4 cellular contexts compared by ENCODE assay signal in the genomic region with DNA sequence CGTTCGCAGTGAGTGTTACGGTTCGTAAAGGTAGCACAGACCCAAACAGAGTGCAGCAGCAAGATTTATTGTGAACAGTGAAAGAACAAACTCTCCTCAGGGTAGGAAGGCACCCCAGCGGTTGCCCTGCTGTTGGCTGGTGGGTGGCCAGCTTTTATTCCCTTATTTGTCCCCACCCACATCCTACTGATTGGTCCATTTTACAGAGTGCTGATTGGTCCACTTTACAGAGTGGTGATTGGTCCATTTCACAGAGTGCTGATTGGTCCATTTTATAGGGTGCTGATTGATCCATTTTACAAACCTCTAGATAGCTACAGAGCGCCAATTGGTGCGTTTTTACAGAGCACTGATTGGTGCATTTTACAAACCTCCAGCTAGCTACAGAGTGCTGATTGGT. TPM values are rescaled to one million over a fixed set of nuclear protein-coding genes. Genes with fewer than 3 reads are reported as not detected.
DNase-seq lines count a peak whose midpoint lies in the region; ATAC-seq, FAIRE-seq and TF ChIP-seq lines count a peak whose summit lies in the region.
"Not testable (repeated sequence)": the region's sequence is repeated elsewhere in the genome, so short reads cannot be mapped to it uniquely, and the experiment has no call there.

No MANE protein-coding gene starts in this region.

- not testable (repeated sequence) for H3K79me1 ChIP-seq in neuronal stem cell (ENCODE audit: low read depth, low read length)

- peak; percentile 48 for FAIRE-seq in H54 (lab: Jason Lieb, UNC)
- not testable (repeated sequence) for FAIRE-seq in K562 (lab: Jason Lieb, UNC)

- H3K9me3 ChIP-seq in K562 (replicated peaks; ENCODE audit: control insufficient read depth, insufficient read depth, low read depth, low read length); neuronal stem cell (replicated peaks in 1 of 2; ENCODE audit: control insufficient read depth in 2 of 2, insufficient read depth in 1 of 2, low read depth in 1 of 2, low read length in 2 of 2); testis: not testable (repeated sequence)

- intact Hi-C loops in K562 (cut with micrococcal nuclease); testis (cut with DNase I; ENCODE audit: low total_unique reads): not testable (repeated sequence)

- not testable (repeated sequence) for H3K23ac ChIP-seq in neuronal stem cell (ENCODE audit: low read depth, low read length, poor library complexity)

- not testable (repeated sequence) for H4K20me1 ChIP-seq in K562 (replicated peaks; ENCODE audit: control insufficient read depth, insufficient read depth, low read length)

- H3K27ac ChIP-seq in K562 (ENCODE audit: extremely low read depth, low read depth, low read length); neuronal stem cell (replicated peaks; ENCODE audit: low read length); testis: not testable (repeated sequence)

- not testable (repeated sequence) for H4K91ac ChIP-seq in neuronal stem cell (ENCODE audit: low read depth, low read length, poor library complexity)

- H3K79me2 ChIP-seq in K562 (ENCODE audit: control insufficient read depth, insufficient read depth, low read length), result not testable (repeated sequence)

- not testable (repeated sequence) for BruUV-seq in K562 (replicated peaks; lab: Mats Ljungman, UMichigan)

- not testable (repeated sequence) for TF ChIP-seq RAD21 in K562 (CRISPR knock-in tag; conservative IDR thresholded peaks at IDR 0.05 in 1 of 2, IDR thresholded peaks at IDR 0.05 in 1 of 2)

- CTCF ChIA-PET in K562 (lab: Yijun Ruan, JAX; ENCODE audit: low intra/inter-chr PET ratio), result not testable (repeated sequence)

- not testable (repeated sequence) for H3K14ac ChIP-seq in neuronal stem cell (ENCODE audit: low read length)

- POLR2A ChIA-PET in K562 (lab: Yijun Ruan, JAX), result not testable (repeated sequence)

- H3K18ac ChIP-seq in neuronal stem cell (ENCODE audit: low read length), result peak overlapping the region; percentile 57

- WGBS in K562 (ENCODE audit: insufficient coverage, low coverage, missing lambda C conversion rate), result 79% methylated on average over 7 of the region's 7 CpGs
- no CpG with 5 or more reads among the region's 7 CpGs for WGBS in neuronal stem cell (ENCODE audit: extremely low coverage in 2 of 2, insufficient read length in 2 of 2, insufficient replicate concordance in 1 of 2), 2 donors
- 70 to 79% methylated on average over 7 of the region's 7 CpGs for WGBS in testis, 2 donors

- H3K4me3 ChIP-seq in K562; neuronal stem cell (ENCODE audit: low read length in 2 of 2); testis: not testable (repeated sequence)

- H4K8ac ChIP-seq in neuronal stem cell (ENCODE audit: low read depth, low read length), result not testable (repeated sequence)

- in situ Hi-C loops in K562 (cut with MboI), result not testable (repeated sequence)

- ATAC-seq in K562, result not testable (repeated sequence)

- H3K4me1 ChIP-seq in K562 (replicated peaks in 1 of 2; ENCODE audit: control insufficient read depth in 2 of 2, insufficient read depth in 2 of 2, low read length in 2 of 2); testis: not testable (repeated sequence)
- H3K4me1 ChIP-seq in neuronal stem cell (ENCODE audit: control insufficient read depth in 2 of 2, insufficient read depth in 1 of 2, low read depth in 1 of 2, low read length in 2 of 2), result peaks cover 3 to 18% of the 10 kb centered on the region in 2 donors

- H3K36me3 ChIP-seq in K562 (ENCODE audit: control insufficient read depth, insufficient read depth, low read length); neuronal stem cell (replicated peaks in 1 of 2; ENCODE audit: control insufficient read depth in 2 of 2, insufficient read depth in 2 of 2, low read length in 2 of 2); testis (ENCODE audit: low read depth, missing control alignments): not testable (repeated sequence)

- not testable (repeated sequence) for H2AFZ ChIP-seq in K562 (ENCODE audit: low read depth, low read length); neuronal stem cell (ENCODE audit: low read length)

- not testable (repeated sequence) for H2BK5ac ChIP-seq in neuronal stem cell (ENCODE audit: low read length)

- not testable (repeated sequence) for DNase-seq in H54 (ENCODE audit: insufficient read length, low spot score); K562 (ENCODE audit: extremely low read depth in 1 of 4, low spot score in 3 of 4); neuronal stem cell (ENCODE audit: low spot score)
- peak; percentile 61 for DNase-seq in testis

- not testable (repeated sequence) for H2BK12ac ChIP-seq in neuronal stem cell (ENCODE audit: low read length)

- not testable (repeated sequence) for H3K9ac ChIP-seq in K562 (ENCODE audit: insufficient read depth in 1 of 2, low read depth in 2 of 2, low read length in 2 of 2); neuronal stem cell (ENCODE audit: low read depth, low read length, poor library complexity)

- H3K9me1 ChIP-seq in K562 (ENCODE audit: control insufficient read depth, insufficient read depth, low read length), result not testable (repeated sequence)

- H2BK120ac ChIP-seq in neuronal stem cell (ENCODE audit: low read depth, low read length), result not testable (repeated sequence)

- not testable (repeated sequence) for H3K4me2 ChIP-seq in K562 (ENCODE audit: insufficient read depth, low read length); neuronal stem cell (ENCODE audit: insufficient read depth, low read length, poor library complexity, severe bottlenecking)

- not testable (repeated sequence) for TF ChIP-seq CTCF in K562 (IDR thresholded peaks at IDR 0.05 in 2 of 3, conservative IDR thresholded peaks at IDR 0.05 in 1 of 3; ENCODE audit: insufficient read depth in 2 of 3, low read depth in 1 of 3, low read length in 3 of 3); testis (IDR thresholded peaks at IDR 0.05)

- H3K27me3 ChIP-seq in K562 (ENCODE audit: control insufficient read depth in 2 of 2, insufficient read depth in 2 of 2, low read length in 2 of 2); neuronal stem cell (ENCODE audit: control insufficient read depth in 3 of 3, insufficient read depth in 3 of 3, low read depth in 1 of 3, low read length in 3 of 3); testis: not testable (repeated sequence)

- H3K4ac ChIP-seq in neuronal stem cell (ENCODE audit: low read length), result not testable (repeated sequence)

- not testable (repeated sequence) for TF ChIP-seq EP300 in K562 (IDR thresholded peaks at IDR 0.05; ENCODE audit: low read length)

- H2AK5ac ChIP-seq in neuronal stem cell (ENCODE audit: low read depth, low read length), result peak overlapping the region; percentile 35

- not testable (repeated sequence) for TF ChIP-seq POLR2A in H54 (IDR thresholded peaks at IDR 0.05; ENCODE audit: low read depth, low read length); K562 (conservative IDR thresholded peaks at IDR 0.05); testis (IDR thresholded peaks at IDR 0.05)

- not testable (repeated sequence) for H2BK15ac ChIP-seq in neuronal stem cell (ENCODE audit: low read length)

TF ChIP-seq in K562, 482 proteins besides CTCF, POLR2A, EP300 and RAD21:
- TF ChIP-seq NFYB (IDR thresholded peaks at IDR 0.05; ENCODE audit: extremely low read depth, insufficient read length), result peak; percentile 55
- TF ChIP-seq, protein P1, sequence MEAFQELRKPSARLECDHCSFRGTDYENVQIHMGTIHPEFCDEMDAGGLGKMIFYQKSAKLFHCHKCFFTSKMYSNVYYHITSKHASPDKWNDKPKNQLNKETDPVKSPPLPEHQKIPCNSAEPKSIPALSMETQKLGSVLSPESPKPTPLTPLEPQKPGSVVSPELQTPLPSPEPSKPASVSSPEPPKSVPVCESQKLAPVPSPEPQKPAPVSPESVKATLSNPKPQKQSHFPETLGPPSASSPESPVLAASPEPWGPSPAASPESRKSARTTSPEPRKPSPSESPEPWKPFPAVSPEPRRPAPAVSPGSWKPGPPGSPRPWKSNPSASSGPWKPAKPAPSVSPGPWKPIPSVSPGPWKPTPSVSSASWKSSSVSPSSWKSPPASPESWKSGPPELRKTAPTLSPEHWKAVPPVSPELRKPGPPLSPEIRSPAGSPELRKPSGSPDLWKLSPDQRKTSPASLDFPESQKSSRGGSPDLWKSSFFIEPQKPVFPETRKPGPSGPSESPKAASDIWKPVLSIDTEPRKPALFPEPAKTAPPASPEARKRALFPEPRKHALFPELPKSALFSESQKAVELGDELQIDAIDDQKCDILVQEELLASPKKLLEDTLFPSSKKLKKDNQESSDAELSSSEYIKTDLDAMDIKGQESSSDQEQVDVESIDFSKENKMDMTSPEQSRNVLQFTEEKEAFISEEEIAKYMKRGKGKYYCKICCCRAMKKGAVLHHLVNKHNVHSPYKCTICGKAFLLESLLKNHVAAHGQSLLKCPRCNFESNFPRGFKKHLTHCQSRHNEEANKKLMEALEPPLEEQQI (IDR thresholded peaks at IDR 0.05), result peak; percentile 24; the same call in 1 of the 2 replicates

RNA-seq across cellular contexts. Expression of a gene that starts 19.7 kb away (rescaled TPM):
- 6.0 and 20.9 TPM in 2 replicates for total RNA-seq in K562 (2011; cell fraction: chromatin; rRNA removed; ENCODE audit: low replicate concordance)
- 10.1 and 11.5 TPM in 2 replicates for total RNA-seq in K562 (2011; cell fraction: nucleolus; rRNA removed)
- 16.7 and 19.2 TPM in 2 replicates for total RNA-seq in K562 (2011; cell fraction: nucleoplasm; rRNA removed)
- 68.7 and 84.2 TPM in 2 replicates for total RNA-seq in K562 (2014; rRNA removed)
- total RNA-seq in K562 (2014; rRNA removed; fragmentation: Illumina TruSeq; extraction: Trizol), result 122 and 132 TPM in 2 replicates
- total RNA-seq in K562 (2015; rRNA removed; fragmentation: Illumina TruSeq; extraction: Trizol), result 104 and 113 TPM in 2 replicates
- 70.3 and 74.1 TPM in 2 replicates for total RNA-seq in K562 (2021)
- polyA plus RNA-seq in K562 (2011; rRNA removed), result 114 and 140 TPM in 2 replicates
- polyA plus RNA-seq in K562 (2011; cell fraction: cytosol; rRNA removed), result 31.7 and 69.4 TPM in 2 replicates
- 24.8 and 45.9 TPM in 2 replicates for polyA plus RNA-seq in K562 (2011; cell fraction: nucleus; rRNA removed)
- 71.3 and 83.7 TPM in 2 replicates for polyA plus RNA-seq in K562 (2012)
- polyA plus RNA-seq in K562 (2014; fragmentation: Illumina TruSeq; extraction: Trizol), result 72.2 and 84.3 TPM in 2 replicates
- 100 to 1,000 TPM; 292 to 313 TPM for polyA plus RNA-seq in K562 (2014; fragmentation: Nextera tagmentation; extraction: Ambion mirVana)
- polyA plus RNA-seq in K562 (2014; rRNA removed), result 84.0 and 90.3 TPM in 2 replicates
- 51.4 and 55.1 TPM in 2 replicates for polyA minus RNA-seq in K562 (2011; rRNA and poly(A)+ RNA removed)
- polyA minus RNA-seq in K562 (2011; cell fraction: cytosol; rRNA and poly(A)+ RNA removed), result 9.9 and 20.3 TPM in 2 replicates
- 15.3 and 22.3 TPM in 2 replicates for polyA minus RNA-seq in K562 (2011; cell fraction: nucleus; rRNA and poly(A)+ RNA removed)
- 147 TPM for polyA plus RNA-seq in neuronal stem cell (2013, experiment 1 of 2)
- polyA plus RNA-seq in neuronal stem cell (2013, experiment 2 of 2), result 140 TPM
- 10 to 100 TPM; 63.9 to 78.9 TPM for total RNA-seq in testis
- 98.9 TPM for polyA plus RNA-seq in testis (ENCODE audit: insufficient read depth, low read depth, low replicate concordance)
